21 cellular contexts compared by ENCODE assay signal in genomic region chr2:31122133-31122532, GRCh38. TPM values are rescaled to one million over a fixed set of nuclear protein-coding genes. Genes with fewer than 3 reads are reported as not detected.
"Had no signal": no experiment of that assay in that cellular context is flagged by ENCODE, and none has a peak within 500 bp of the region (broad histone marks: within the 10 kb centered on the region; RNA-seq: fewer than 3 reads in every experiment).

No MANE protein-coding gene starts in this region.

- DNase-seq: colonic mucosa; dermis blood vessel endothelial cell; dorsolateral prefrontal cortex; effector CD4-positive, alpha-beta T cell; effector memory CD4-positive, alpha-beta T cell; esophagus squamous epithelium; foreskin fibroblast; foreskin melanocyte; gastrocnemius medialis; glutamatergic neuron; head of caudate nucleus; heart right ventricle; hippocampal formation; left cardiac atrium; left lung; left ventricle myocardium superior; lower lobe of right lung; mesendoderm; midbrain; naive thymus-derived CD4-positive, alpha-beta T cell had no signal

- H3K4me1 ChIP-seq: colonic mucosa, esophagus squamous epithelium, gastrocnemius medialis, heart right ventricle, left lung, lower lobe of right lung had no signal

- H3K4me3 ChIP-seq: colonic mucosa, dorsolateral prefrontal cortex, esophagus squamous epithelium, gastrocnemius medialis, heart right ventricle, left lung, lower lobe of right lung had no signal

- H3K27ac ChIP-seq: colonic mucosa, dorsolateral prefrontal cortex, esophagus squamous epithelium, gastrocnemius medialis, heart right ventricle, left lung, lower lobe of right lung had no signal

- H3K36me3 ChIP-seq: colonic mucosa, gastrocnemius medialis, heart right ventricle, left lung, lower lobe of right lung had no signal

- H3K9me3 ChIP-seq: colonic mucosa, esophagus squamous epithelium, gastrocnemius medialis, heart right ventricle, left lung, lower lobe of right lung had no signal

- H3K27me3 ChIP-seq: colonic mucosa, esophagus squamous epithelium, gastrocnemius medialis, left lung had no signal

RNA-seq across cellular contexts. Expression of gene GALNT14, which starts 16.1 kb away (rescaled TPM):
- total RNA-seq: lung microvascular endothelial cell had no signal
